In genomic region chr15:76278651-76279050, GRCh38 we compare ENCODE assay signal across 34 cellular contexts. TPM values are rescaled to one million over a fixed set of nuclear protein-coding genes. Genes with fewer than 3 reads are reported as not detected.
"Had no signal": no experiment of that assay in that cellular context is flagged by ENCODE, and none has a peak within 500 bp of the region (broad histone marks: within the 10 kb centered on the region; RNA-seq: fewer than 3 reads in every experiment).

No MANE protein-coding gene starts in this region.

- ATAC-seq: activated CD4-positive, CD25-positive, alpha-beta regulatory T cell treated with anti-CD3 and anti-CD28 coated beads, Interleukin-2, amount 50 U/mL, for 24 hours; activated CD8-positive, alpha-beta T cell treated with anti-CD3 and anti-CD28 coated beads for 36 hours; activated naive CD4-positive, alpha-beta T cell treated with anti-CD3 and anti-CD28 coated beads, Interleukin-2, amount 50 U/mL, for 72 hours; activated naive CD8-positive, alpha-beta T cell treated with anti-CD3 and anti-CD28 coated beads, Interleukin-2, amount 50 U/mL, for 24 hours; foreskin keratinocyte; gastrocnemius medialis; heart left ventricle; T-cell had no signal

- H3K4me3 Mint-ChIP-seq: activated B cell treated with CpG ODN at 0.5 μM for 24 hours; activated CD8-positive, alpha-beta T cell treated with anti-CD3 and anti-CD28 coated beads for 36 hours; activated naive CD8-positive, alpha-beta T cell treated with anti-CD3 and anti-CD28 coated beads, Interleukin-2, amount 50 U/mL, for 24 hours; brain; dendritic cell treated with granulocyte-macrophage colony-stimulating factor and Interleukin-4, amounts not matched to agents 40 ng/mL and 50 ng/mL, for 4 days; T-cell; T-helper 1 cell treated with Interleukin-12 subunit alpha and Interleukin-12 subunit beta and Interleukin-4 antibody, amounts not matched to agents 30 μg/mL and 1 μg/mL, for 36 hours; T-helper 2 cell treated with Interferon-gamma antibody and Interleukin-4, amounts not matched to agents 5 μg/mL and 100 μg/mL, for 36 hours had no signal

- H3K27me3 Mint-ChIP-seq: activated B cell treated with CpG ODN at 0.5 μM for 24 hours; activated CD8-positive, alpha-beta T cell treated with anti-CD3 and anti-CD28 coated beads for 36 hours; activated naive CD8-positive, alpha-beta T cell treated with anti-CD3 and anti-CD28 coated beads, Interleukin-2, amount 50 U/mL, for 24 hours; brain; dendritic cell treated with granulocyte-macrophage colony-stimulating factor and Interleukin-4, amounts not matched to agents 40 ng/mL and 50 ng/mL, for 4 days; T-cell had no signal

- DNase-seq: activated B cell treated with CpG ODN at 0.5 μM for 24 hours; activated CD4-positive, alpha-beta T cell treated with anti-CD3 and anti-CD28 coated beads for 48 hours; activated CD4-positive, alpha-beta T cell treated with anti-CD3 and anti-CD28 coated beads, Interleukin-2, amount 50 U/mL, for 1 hour; activated CD4-positive, alpha-beta T cell treated with anti-CD3 and anti-CD28 coated beads, Interleukin-2, amount 50 U/mL, for 48 hours; activated CD8-positive, alpha-beta memory T cell treated with anti-CD3 and anti-CD28 coated beads for 24 hours; activated CD8-positive, alpha-beta T cell treated with anti-CD3 and anti-CD28 coated beads for 36 hours; activated effector memory CD4-positive, alpha-beta T cell treated with Interleukin-2 at 50 U/mL for 16 hours; activated gamma-delta T cell treated with Interleukin-2 at 50 U/mL for 16 hours; activated naive CD4-positive, alpha-beta T cell treated with Interleukin-2 at 50 U/mL for 16 hours; activated naive CD8-positive, alpha-beta T cell treated with anti-CD3 and anti-CD28 coated beads, Interleukin-2, amount 50 U/mL, for 24 hours; activated T-cell treated with anti-CD3 and anti-CD28 coated beads, Interleukin-2, amount 50 U/mL, for 48 hours; adrenal gland; amygdala; aorta; central memory CD4-positive, alpha-beta T cell; dorsolateral prefrontal cortex; effector memory CD4-positive, alpha-beta T cell; erythroblast; foreskin keratinocyte; gastrocnemius medialis; glutamatergic neuron; heart left ventricle; SW 1271; T-cell; T1000; WERI-Rb-1 had no signal

- H3K4me1 Mint-ChIP-seq: activated B cell treated with CpG ODN at 0.5 μM for 24 hours, brain had no signal

- H3K9me3 Mint-ChIP-seq: activated B cell treated with CpG ODN at 0.5 μM for 24 hours; activated CD8-positive, alpha-beta T cell treated with anti-CD3 and anti-CD28 coated beads for 36 hours; activated naive CD4-positive, alpha-beta T cell treated with anti-CD3 and anti-CD28 coated beads, Interleukin-2, amount 50 U/mL, for 72 hours; activated naive CD8-positive, alpha-beta T cell treated with anti-CD3 and anti-CD28 coated beads, Interleukin-2, amount 50 U/mL, for 24 hours; brain; dendritic cell treated with granulocyte-macrophage colony-stimulating factor and Interleukin-4, amounts not matched to agents 40 ng/mL and 50 ng/mL, for 4 days; T-cell; T-helper 1 cell treated with Interleukin-12 subunit alpha and Interleukin-12 subunit beta and Interleukin-4 antibody, amounts not matched to agents 30 μg/mL and 1 μg/mL, for 36 hours; T-helper 2 cell treated with Interferon-gamma antibody and Interleukin-4, amounts not matched to agents 5 μg/mL and 100 μg/mL, for 36 hours had no signal

- H3K27ac Mint-ChIP-seq: activated B cell treated with CpG ODN at 0.5 μM for 24 hours; activated CD8-positive, alpha-beta T cell treated with anti-CD3 and anti-CD28 coated beads for 36 hours; activated naive CD4-positive, alpha-beta T cell treated with anti-CD3 and anti-CD28 coated beads, Interleukin-2, amount 50 U/mL, for 72 hours; activated naive CD8-positive, alpha-beta T cell treated with anti-CD3 and anti-CD28 coated beads, Interleukin-2, amount 50 U/mL, for 24 hours; brain; dendritic cell treated with granulocyte-macrophage colony-stimulating factor and Interleukin-4, amounts not matched to agents 40 ng/mL and 50 ng/mL, for 4 days; T-helper 1 cell treated with Interleukin-12 subunit alpha and Interleukin-12 subunit beta and Interleukin-4 antibody, amounts not matched to agents 30 μg/mL and 1 μg/mL, for 36 hours; T-helper 2 cell treated with Interferon-gamma antibody and Interleukin-4, amounts not matched to agents 5 μg/mL and 100 μg/mL, for 36 hours had no signal

RNA-seq across cellular contexts. Expression of gene ISL2, which starts 57.9 kb away (rescaled TPM):
- total RNA-seq: activated naive CD4-positive, alpha-beta T cell treated with anti-CD3 and anti-CD28 coated beads, Interleukin-2, amount 50 U/mL, for 72 hours; aorta; cardiac muscle cell; cerebellum; gastrocnemius medialis; heart left ventricle had no signal
